In genomic region chr7:73725703-73726466, GRCh38 we compare ENCODE assay signal across 8 cellular contexts. TPM values are rescaled to one million over a fixed set of nuclear protein-coding genes. Genes with fewer than 3 reads are reported as not detected.
DNase-seq lines count a peak whose midpoint lies in the region; ATAC-seq, FAIRE-seq and TF ChIP-seq lines count a peak whose summit lies in the region.

No MANE protein-coding gene starts in this region.

- ATAC-seq in A549 (peak; percentile 95 to 97), GM18517 (IDR thresholded peaks at IDR 0.05; ENCODE audit: unreplicated experiment) (peak; percentile 75), HG03103 (IDR thresholded peaks at IDR 0.05; ENCODE audit: low read depth, unreplicated experiment) (peak; percentile 81), left lobe of liver (peak; percentile 93)
- peak; percentile 99 for ATAC-seq in activated CD4-positive, alpha-beta T cell treated with anti-CD3 and anti-CD28 coated beads for 36 hours

- peaks cover 8% of the 10 kb centered on the region for H3K27me3 Mint-ChIP-seq in activated CD4-positive, alpha-beta T cell treated with anti-CD3 and anti-CD28 coated beads for 36 hours

- intact Hi-C loops in activated CD4-positive, alpha-beta T cell treated with anti-CD3 and anti-CD28 coated beads for 36 hours (cut with DNase I, micrococcal nuclease): loop anchor here (1.0 to 5.0 kb wide), 3 partner anchors 79 to 799 kb away; partner anchors contain the start of gene POM121 (in 1 of the 2)

- no peak for TF ChIP-seq EP300 in A549 (IDR thresholded peaks at IDR 0.05)

- peak overlapping the region; percentile 27; the same call in 1 of the 3 replicates for H3K4me2 ChIP-seq in A549

- no peak overlapping the region for H3K4me3 Mint-ChIP-seq in activated CD4-positive, alpha-beta T cell treated with anti-CD3 and anti-CD28 coated beads for 36 hours

- H3K4me1 ChIP-seq in A549: peaks cover 22% of the 10 kb centered on the region

- WGBS in A549 (ENCODE audit: missing lambda C conversion rate): 13% methylated on average over 8 of the region's 8 CpGs

- H3K4me1 Mint-ChIP-seq in activated CD4-positive, alpha-beta T cell treated with anti-CD3 and anti-CD28 coated beads for 36 hours: no peaks in the 10 kb centered on the region

- H3K9me3 ChIP-seq in A549: no peaks in the 10 kb centered on the region

- TF ChIP-seq POLR2A in A549 (IDR thresholded peaks at IDR 0.05; ENCODE audit: low read length): no peak

- DNase-seq in A549 (ENCODE audit: low read depth in 1 of 2, low spot score in 1 of 2) (peak in 1 of 2 experiments; percentile 81), NCI-H460 (ENCODE audit: extremely low read depth, low read depth) (peak; percentile 82), cerebellar cortex (ENCODE audit: low spot score) (peak; percentile 91), left lobe of liver (ENCODE audit: low spot score) (peak; percentile 94)
- DNase-seq in activated CD4-positive, alpha-beta T cell treated with anti-CD3 and anti-CD28 coated beads for 36 hours: peak; percentile 95
- peak; percentile 82 to 94 for DNase-seq in stimulated activated CD4-positive, alpha-beta T cell treated with anti-CD3 and anti-CD28 coated beads, Interleukin-4, amount 100 ng/mL, for 4 hours

- peak; percentile 98 to 99 for TF ChIP-seq RAD21 in A549 (conservative IDR thresholded peaks at IDR 0.05 in 1 of 2, IDR thresholded peaks at IDR 0.05 in 1 of 2)

- peak overlapping the region; percentile 57 to 74 for H3K27ac ChIP-seq in A549

- no peak overlapping the region for H3K27ac Mint-ChIP-seq in activated CD4-positive, alpha-beta T cell treated with anti-CD3 and anti-CD28 coated beads for 36 hours

- POLR2A ChIA-PET in A549 (lab: Yijun Ruan, JAX): interaction anchor here (0.6 to 1.2 kb wide), 5 partner anchors 19 to 147 kb away, joined by 3 to 4 read pairs (median 3); partner anchors contain the start of genes BUD23 and TBL2
- POLR2A ChIA-PET in activated CD4-positive, alpha-beta T cell treated with anti-CD3 and anti-CD28 coated beads for 36 hours (lab: Charles Lee): interaction anchor here (0.6 kb wide), 1 partner anchor 9 kb away, joined by 3 read pairs; no protein-coding TSS in a partner anchor

- CTCF ChIA-PET in A549 (lab: Yijun Ruan, JAX): interaction anchor here (0.6 to 8.6 kb wide), 46 partner anchors 9 to 385 kb away, joined by 3 to 290 read pairs (median 4); partner anchors contain the start of genes ABHD11, BUD23, DNAJC30 and METTL27
- CTCF ChIA-PET in activated CD4-positive, alpha-beta T cell treated with anti-CD3 and anti-CD28 coated beads for 36 hours (lab: Charles Lee): interaction anchor here (0.6 to 3.5 kb wide), 23 partner anchors 9 to 207 kb away, joined by 3 to 30 read pairs (median 4); no protein-coding TSS in a partner anchor

- H3K36me3 Mint-ChIP-seq in activated CD4-positive, alpha-beta T cell treated with anti-CD3 and anti-CD28 coated beads for 36 hours (ENCODE audit: low read depth): no peaks in the 10 kb centered on the region

- no peaks in the 10 kb centered on the region for H3K9me3 Mint-ChIP-seq in activated CD4-positive, alpha-beta T cell treated with anti-CD3 and anti-CD28 coated beads for 36 hours (ENCODE audit: low read depth)

- FAIRE-seq in A549 (lab: Jason Lieb, UNC): no peak

- TF ChIP-seq CTCF in A549 (IDR thresholded peaks at IDR 0.05): peak; percentile 90

- H3K4me3 ChIP-seq in A549: no peak overlapping the region

TF ChIP-seq in A549, 52 proteins besides CTCF, POLR2A, EP300 and RAD21:
- TF ChIP-seq MAFK (IDR thresholded peaks at IDR 0.05; ENCODE audit: partially characterized antibody) (no peak), ZSCAN20 (CRISPR knock-in tag; IDR thresholded peaks at IDR 0.05) (no peak), MAX (IDR thresholded peaks at IDR 0.05) (peak; percentile 33; the same call in 1 of the 2 replicates), SMC3 (IDR thresholded peaks at IDR 0.05) (peak; percentile 96)

RNA-seq across cellular contexts. Expression of gene STX1A, which starts 6.4 kb away (rescaled TPM):
- 72.9 and 81.7 TPM in 2 replicates for polyA plus RNA-seq in A549 (2011; rRNA removed)
- polyA plus RNA-seq in A549 (2012; cell fraction: cytosol; rRNA removed): 83.3 and 90.6 TPM in 2 replicates
- 316 and 405 TPM in 2 replicates for polyA plus RNA-seq in A549 (2012; cell fraction: nucleus; rRNA removed)
- 48.3 to 59.0 TPM (median 49.2 TPM) in 3 replicates for polyA plus RNA-seq in A549 (2017; fragmentation: RNase III; extraction: RNeasy Plus Mini Kit Qiagen cat#74134 plus additional on column Dnase treatment)
- polyA minus RNA-seq in A549 (2011; rRNA and poly(A)+ RNA removed): 53.0 and 59.8 TPM in 2 replicates
- 63.4 and 66.3 TPM in 2 replicates for total RNA-seq in NCI-H460 (2014; rRNA removed; shearing (Covaris generic))
- polyA plus RNA-seq in NCI-H460 (2014; cell fraction: nucleus; rRNA removed): 179 and 191 TPM in 2 replicates
- total RNA-seq in activated CD4-positive, alpha-beta T cell treated with anti-CD3 and anti-CD28 coated beads for 36 hours: 10 to 100 TPM; 16.6 to 16.8 TPM
- 2.9 TPM for total RNA-seq in left lobe of liver

RNA-seq across cellular contexts. Expression of gene ABHD11, which starts 12.7 kb away (rescaled TPM):
- polyA plus RNA-seq in A549 (2011; rRNA removed): 8.1 and 10.4 TPM in 2 replicates
- polyA plus RNA-seq in A549 (2012; cell fraction: cytosol; rRNA removed): 29.2 and 33.7 TPM in 2 replicates
- 36.0 and 40.6 TPM in 2 replicates for polyA plus RNA-seq in A549 (2012; cell fraction: nucleus; rRNA removed)
- 13.7 to 15.2 TPM (median 15.1 TPM) in 3 replicates for polyA plus RNA-seq in A549 (2017; fragmentation: RNase III; extraction: RNeasy Plus Mini Kit Qiagen cat#74134 plus additional on column Dnase treatment)
- polyA minus RNA-seq in A549 (2011; rRNA and poly(A)+ RNA removed): 14.5 and 18.2 TPM in 2 replicates
- total RNA-seq in NCI-H460 (2014; rRNA removed; shearing (Covaris generic)): 9.6 and 10.7 TPM in 2 replicates
- polyA plus RNA-seq in NCI-H460 (2014; cell fraction: nucleus; rRNA removed): 54.5 and 69.7 TPM in 2 replicates
- total RNA-seq in activated CD4-positive, alpha-beta T cell treated with anti-CD3 and anti-CD28 coated beads for 36 hours: 10 to 100 TPM; 14.4 to 17.8 TPM
- 6.9 TPM for total RNA-seq in left lobe of liver

RNA-seq across cellular contexts. Expression of gene BUD23, which starts 42.5 kb away (rescaled TPM):
- 131 and 161 TPM in 2 replicates for polyA plus RNA-seq in A549 (2011; rRNA removed)
- polyA plus RNA-seq in A549 (2012; cell fraction: cytosol; rRNA removed): 174 and 207 TPM in 2 replicates
- polyA plus RNA-seq in A549 (2012; cell fraction: nucleus; rRNA removed): 105 and 131 TPM in 2 replicates
- 130 to 145 TPM (median 134 TPM) in 3 replicates for polyA plus RNA-seq in A549 (2017; fragmentation: RNase III; extraction: RNeasy Plus Mini Kit Qiagen cat#74134 plus additional on column Dnase treatment)
- polyA minus RNA-seq in A549 (2011; rRNA and poly(A)+ RNA removed): 64.7 and 68.8 TPM in 2 replicates
- total RNA-seq in NCI-H460 (2014; rRNA removed; shearing (Covaris generic)): 187 and 231 TPM in 2 replicates
- 84.2 and 85.7 TPM in 2 replicates for polyA plus RNA-seq in NCI-H460 (2014; cell fraction: nucleus; rRNA removed)
- 10 to 100 TPM; 71.4 to 95.5 TPM for total RNA-seq in activated CD4-positive, alpha-beta T cell treated with anti-CD3 and anti-CD28 coated beads for 36 hours
- total RNA-seq in left lobe of liver: 28.2 TPM

RNA-seq across cellular contexts. Expression of gene DNAJC30, which starts 42.6 kb away (rescaled TPM):
- polyA plus RNA-seq in A549 (2011; rRNA removed) (5.2 and 5.7 TPM in 2 replicates), A549 (2017; fragmentation: RNase III; extraction: RNeasy Plus Mini Kit Qiagen cat#74134 plus additional on column Dnase treatment) (8.9 to 10.1 TPM (median 9.3 TPM) in 3 replicates)
- 8.1 and 12.9 TPM in 2 replicates for polyA plus RNA-seq in A549 (2012; cell fraction: cytosol; rRNA removed)
- 11.4 and 13.4 TPM in 2 replicates for polyA plus RNA-seq in A549 (2012; cell fraction: nucleus; rRNA removed)
- polyA minus RNA-seq in A549 (2011; rRNA and poly(A)+ RNA removed): 4.0 and 5.4 TPM in 2 replicates
- 2.8 and 3.5 TPM in 2 replicates for total RNA-seq in NCI-H460 (2014; rRNA removed; shearing (Covaris generic))
- polyA plus RNA-seq in NCI-H460 (2014; cell fraction: nucleus; rRNA removed): 2.7 and 3.5 TPM in 2 replicates
- 1 to 10 TPM; 6.9 to 7.8 TPM for total RNA-seq in activated CD4-positive, alpha-beta T cell treated with anti-CD3 and anti-CD28 coated beads for 36 hours
- total RNA-seq in left lobe of liver: 10.0 TPM

RNA-seq across cellular contexts. Expression of gene CLDN3, which starts 44.2 kb away (rescaled TPM):
- 1.2 and 1.7 TPM in 2 replicates for polyA plus RNA-seq in A549 (2011; rRNA removed)
- polyA plus RNA-seq in A549 (2012; cell fraction: cytosol; rRNA removed): 4.5 and 6.5 TPM in 2 replicates
- 6.5 and 10.8 TPM in 2 replicates for polyA plus RNA-seq in A549 (2012; cell fraction: nucleus; rRNA removed)
- polyA plus RNA-seq in A549 (2017; fragmentation: RNase III; extraction: RNeasy Plus Mini Kit Qiagen cat#74134 plus additional on column Dnase treatment): 2.0 to 2.6 TPM (median 2.0 TPM) in 3 replicates
- polyA minus RNA-seq in A549 (2011; rRNA and poly(A)+ RNA removed): 0.39 and 0.95 TPM in 2 replicates
- total RNA-seq in NCI-H460 (2014; rRNA removed; shearing (Covaris generic)): 1.0 and 1.7 TPM in 2 replicates
- 1.7 and 2.6 TPM in 2 replicates for polyA plus RNA-seq in NCI-H460 (2014; cell fraction: nucleus; rRNA removed)
- not detected for total RNA-seq in activated CD4-positive, alpha-beta T cell treated with anti-CD3 and anti-CD28 coated beads for 36 hours
- total RNA-seq in left lobe of liver: 28.9 TPM
